Comparison of ENCODE assay signal across 1 cellular context in the genomic region with DNA sequence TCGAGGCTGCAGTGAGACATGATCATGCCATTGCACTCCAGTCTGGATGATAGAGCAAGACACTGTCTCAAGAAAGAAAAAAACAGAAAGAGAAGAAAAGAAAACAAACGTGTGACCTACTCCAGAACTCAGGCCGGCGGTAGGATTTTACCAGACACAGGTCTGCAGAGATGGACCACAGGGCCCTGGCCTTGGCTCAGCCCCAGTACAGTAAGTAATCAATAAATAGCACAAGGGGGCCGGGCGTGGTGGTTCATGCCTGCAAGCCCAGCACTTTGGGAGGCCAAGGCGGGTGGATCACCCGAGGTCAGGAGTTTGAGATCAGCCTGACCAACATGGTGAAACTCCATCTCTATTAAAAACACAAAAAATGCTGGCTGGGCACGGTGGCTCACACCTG.
TF ChIP-seq lines count a peak whose summit lies in the region.

No MANE protein-coding gene starts in this region.

TF ChIP-seq in WTC11, 78 proteins besides CTCF, POLR2A, EP300 and RAD21 (continued from another document):
- TF ChIP-seq HMGXB4 (CRISPR knock-in tag; IDR thresholded peaks at IDR 0.05) (no peak), ZNF138 (CRISPR knock-in tag; conservative IDR thresholded peaks at IDR 0.05) (no peak), RORB (CRISPR knock-in tag; IDR thresholded peaks at IDR 0.05) (no peak), FOXK1 (CRISPR knock-in tag; IDR thresholded peaks at IDR 0.05) (no peak), NR3C1 (CRISPR knock-in tag; conservative IDR thresholded peaks at IDR 0.05; ENCODE audit: low read depth) (no peak), GRHL2 (CRISPR knock-in tag; IDR thresholded peaks at IDR 0.05; ENCODE audit: insufficient replicate concordance, severe bottlenecking) (no peak), RELA (CRISPR knock-in tag; IDR thresholded peaks at IDR 0.05; ENCODE audit: borderline replicate concordance) (no peak), CBFB (CRISPR knock-in tag; IDR thresholded peaks at IDR 0.05; ENCODE audit: low read depth) (no peak)
- TF ChIP-seq, protein P1, sequence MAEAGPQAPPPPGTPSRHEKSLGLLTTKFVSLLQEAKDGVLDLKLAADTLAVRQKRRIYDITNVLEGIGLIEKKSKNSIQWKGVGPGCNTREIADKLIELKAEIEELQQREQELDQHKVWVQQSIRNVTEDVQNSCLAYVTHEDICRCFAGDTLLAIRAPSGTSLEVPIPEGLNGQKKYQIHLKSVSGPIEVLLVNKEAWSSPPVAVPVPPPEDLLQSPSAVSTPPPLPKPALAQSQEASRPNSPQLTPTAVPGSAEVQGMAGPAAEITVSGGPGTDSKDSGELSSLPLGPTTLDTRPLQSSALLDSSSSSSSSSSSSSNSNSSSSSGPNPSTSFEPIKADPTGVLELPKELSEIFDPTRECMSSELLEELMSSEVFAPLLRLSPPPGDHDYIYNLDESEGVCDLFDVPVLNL (CRISPR knock-in tag; IDR thresholded peaks at IDR 0.05; ENCODE audit: borderline replicate concordance, low read depth) = no peak
- TF ChIP-seq, protein P2, sequence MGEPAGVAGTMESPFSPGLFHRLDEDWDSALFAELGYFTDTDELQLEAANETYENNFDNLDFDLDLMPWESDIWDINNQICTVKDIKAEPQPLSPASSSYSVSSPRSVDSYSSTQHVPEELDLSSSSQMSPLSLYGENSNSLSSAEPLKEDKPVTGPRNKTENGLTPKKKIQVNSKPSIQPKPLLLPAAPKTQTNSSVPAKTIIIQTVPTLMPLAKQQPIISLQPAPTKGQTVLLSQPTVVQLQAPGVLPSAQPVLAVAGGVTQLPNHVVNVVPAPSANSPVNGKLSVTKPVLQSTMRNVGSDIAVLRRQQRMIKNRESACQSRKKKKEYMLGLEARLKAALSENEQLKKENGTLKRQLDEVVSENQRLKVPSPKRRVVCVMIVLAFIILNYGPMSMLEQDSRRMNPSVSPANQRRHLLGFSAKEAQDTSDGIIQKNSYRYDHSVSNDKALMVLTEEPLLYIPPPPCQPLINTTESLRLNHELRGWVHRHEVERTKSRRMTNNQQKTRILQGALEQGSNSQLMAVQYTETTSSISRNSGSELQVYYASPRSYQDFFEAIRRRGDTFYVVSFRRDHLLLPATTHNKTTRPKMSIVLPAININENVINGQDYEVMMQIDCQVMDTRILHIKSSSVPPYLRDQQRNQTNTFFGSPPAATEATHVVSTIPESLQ (CRISPR knock-in tag; IDR thresholded peaks at IDR 0.05) = no peak
